8 cellular contexts compared by ENCODE assay signal in the genomic region with DNA sequence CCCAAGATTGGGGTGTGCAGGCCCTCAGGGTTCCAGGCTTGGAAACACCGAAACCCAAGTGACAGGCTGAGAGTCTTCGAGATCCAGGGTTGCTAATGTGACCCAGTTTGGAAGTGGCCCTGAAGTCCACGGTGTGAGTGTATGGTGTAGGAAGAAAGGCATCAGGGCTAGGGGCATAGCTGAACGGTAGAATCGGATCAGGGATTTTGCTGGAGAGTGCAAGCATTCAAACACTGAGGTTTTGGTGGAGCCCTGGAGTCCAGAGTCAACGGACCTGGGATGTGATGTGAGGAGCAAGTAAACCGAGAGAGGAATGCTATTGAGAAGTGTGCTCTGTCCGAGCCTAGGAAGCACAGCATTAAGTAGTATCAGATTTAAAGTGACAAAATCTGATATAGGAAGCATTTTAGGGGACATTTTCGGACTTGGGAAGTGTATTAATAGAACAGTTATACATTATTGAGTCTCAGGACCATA. TPM values are rescaled to one million over a fixed set of nuclear protein-coding genes. Genes with fewer than 3 reads are reported as not detected.
DNase-seq lines count a peak whose midpoint lies in the region; ATAC-seq and TF ChIP-seq lines count a peak whose summit lies in the region.

No MANE protein-coding gene starts in this region.

- no peaks in the 10 kb centered on the region for H3K27me3 ChIP-seq in cardiac muscle cell
- H3K27me3 ChIP-seq in dorsolateral prefrontal cortex: no peaks in the 10 kb centered on the region
- no peaks in the 10 kb centered on the region for H3K27me3 ChIP-seq in vagina

- H3K4me3 ChIP-seq in cardiac muscle cell: peak overlapping the region; percentile 94
- H3K4me3 ChIP-seq in dorsolateral prefrontal cortex: peak overlapping the region; percentile 70 to 99 (median 91)
- H3K4me3 ChIP-seq in vagina: peak overlapping the region; percentile 94 to 95

- intact Hi-C loops in Right ventricle myocardium inferior (cut with DNase I) (loop anchor here (2.0 kb wide), 1 partner anchor 16 kb away; no protein-coding TSS in a partner anchor), dorsolateral prefrontal cortex (cut with DNase I) (loop anchor here in 1 of 2 donors (2.0 to 5.0 kb wide), 2 partner anchors 16 to 160 kb away; no protein-coding TSS in a partner anchor), vagina (cut with DNase I) (no loop called here)

- H3K27ac ChIP-seq in cardiac muscle cell (peak overlapping the region; percentile 100), dorsolateral prefrontal cortex (peak overlapping the region; percentile 96 to 100 (median 100)), vagina (peak overlapping the region; percentile 99)

- TF ChIP-seq CTCF in cardiac muscle cell (IDR thresholded peaks at IDR 0.05; ENCODE audit: low read depth, low read length) (no peak), dorsolateral prefrontal cortex (IDR thresholded peaks at IDR 0.05 in 54 of 56, conservative IDR thresholded peaks at IDR 0.05 in 2 of 56; ENCODE audit: low read depth in 1 of 56, partially characterized antibody in 56 of 56) (no peak), vagina (IDR thresholded peaks at IDR 0.05) (no peak)

- no peak for ATAC-seq in Right ventricle myocardium inferior
- no peak for ATAC-seq in HG03280 (IDR thresholded peaks at IDR 0.05; ENCODE audit: unreplicated experiment)
- no peak for ATAC-seq in GM19397 (IDR thresholded peaks at IDR 0.05; ENCODE audit: unreplicated experiment)

- TF ChIP-seq POLR2A in vagina (IDR thresholded peaks at IDR 0.05): no peak

- H3K36me3 ChIP-seq in cardiac muscle cell: no peaks in the 10 kb centered on the region
- H3K36me3 ChIP-seq in vagina: no peaks in the 10 kb centered on the region

- peaks cover 14% of the 10 kb centered on the region for H3K4me1 ChIP-seq in cardiac muscle cell (ENCODE audit: low read depth)
- peaks cover 52% of the 10 kb centered on the region for H3K4me1 ChIP-seq in vagina

- H3K9me3 ChIP-seq in cardiac muscle cell (ENCODE audit: low read depth): no peaks in the 10 kb centered on the region
- H3K9me3 ChIP-seq in vagina: no peaks in the 10 kb centered on the region

- peak; percentile 46 to 47 for DNase-seq in cardiac muscle cell (ENCODE audit: low read depth in 1 of 2, low spot score in 1 of 2)
- no peak for DNase-seq in Right ventricle myocardium inferior (ENCODE audit: missing footprints)
- peak; percentile 96 for DNase-seq in NCI-H748 (lab: John Stamatoyannopoulos, UW; ENCODE audit: unreplicated experiment)
- peak in 6 of 10 donors; percentile 49 to 65 (median 54) for DNase-seq in dorsolateral prefrontal cortex
- peak; percentile 69 for DNase-seq in midbrain (lab: John Stamatoyannopoulos, UW)
- DNase-seq in vagina (ENCODE audit: extremely low spot score in 2 of 2): no peak

RNA-seq across cellular contexts. Expression of a gene that starts 1.0 kb away (rescaled TPM):
- total RNA-seq in cardiac muscle cell (124 and 130 TPM in 2 replicates), Right ventricle myocardium inferior (62.3 TPM), dorsolateral prefrontal cortex (10 to 100 TPM; 44.5 to 77.9 (median 59.4) TPM), vagina (61.6 TPM)
- 143 and 149 TPM in 2 replicates for polyA plus RNA-seq in cardiac muscle cell

RNA-seq across cellular contexts. Expression of a gene that starts 27.0 kb away (rescaled TPM):
- 33.0 and 39.3 TPM in 2 replicates for total RNA-seq in cardiac muscle cell
- 29.1 and 29.7 TPM in 2 replicates for polyA plus RNA-seq in cardiac muscle cell
- 1.6 TPM for total RNA-seq in Right ventricle myocardium inferior
- 100 to 1,000 TPM in 119 of 120 experiments, 10 to 100 TPM in 1; 58.9 to 366 (median 240) TPM for total RNA-seq in dorsolateral prefrontal cortex
- 4.7 TPM for total RNA-seq in vagina

Comparison
In these comparisons a context has a peak if more than half of its experiments do, and no peak if none do; other contexts are left out.
1. DNase-seq: peak in cardiac muscle cell (2 of 2), NCI-H748 (single experiment), dorsolateral prefrontal cortex (6 of 10) and midbrain (single experiment); none in Right ventricle myocardium inferior (single experiment) and vagina (0 of 2).
2. Peak in every context shown above with its lines, with median percentiles within 50 percentile points of each other: H3K27ac ChIP-seq and H3K4me3 ChIP-seq.